ENCODE assay signal across 8 cellular contexts in genomic region chr10:77846718-77847311, GRCh38.
DNase-seq lines count a peak whose midpoint lies in the region; ATAC-seq and TF ChIP-seq lines count a peak whose summit lies in the region.

No MANE protein-coding gene starts in this region.

- no peak overlapping the region for H3K23ac ChIP-seq in trophoblast cell (ENCODE audit: low read length)

- H3K14ac ChIP-seq in trophoblast cell (ENCODE audit: low read length) = peak overlapping the region; percentile 79

- no CpG with 5 or more reads among the region's 21 CpGs for WGBS in trophoblast cell (ENCODE audit: extremely low coverage, insufficient coverage, insufficient read length)
- WGBS in upper lobe of left lung, 2 donors = 37 to 43% methylated on average over 20 to 21 of the region's 21 CpGs

- peak overlapping the region; percentile 73 for H2BK12ac ChIP-seq in trophoblast cell (ENCODE audit: low read length)

- H3K18ac ChIP-seq in trophoblast cell (ENCODE audit: low read length) = peak overlapping the region; percentile 67

- H3K9ac ChIP-seq in trophoblast cell (ENCODE audit: low read length) = no peak overlapping the region

- no peak overlapping the region for H3K4me2 ChIP-seq in trophoblast cell (ENCODE audit: low read length)

- peaks cover 12% of the 10 kb centered on the region for H3K79me1 ChIP-seq in trophoblast cell (ENCODE audit: low read length)

- no peaks in the 10 kb centered on the region for H3K27me3 Mint-ChIP-seq in activated naive CD8-positive, alpha-beta T cell treated with anti-CD3 and anti-CD28 coated beads for 36 hours

- no peak overlapping the region for H2AFZ ChIP-seq in trophoblast cell (ENCODE audit: insufficient read depth, low read length, poor library complexity)

- peak overlapping the region; percentile 59 for H4K12ac ChIP-seq in trophoblast cell (ENCODE audit: low read depth, low read length)

- no peaks in the 10 kb centered on the region for H3K9me3 ChIP-seq in BE2C
- no peaks in the 10 kb centered on the region for H3K9me3 ChIP-seq in trophoblast cell (ENCODE audit: insufficient read depth, low read depth, low read length)
- H3K9me3 ChIP-seq in upper lobe of left lung = no peaks in the 10 kb centered on the region

- no peak overlapping the region for H3K4me3 ChIP-seq in BE2C (ENCODE audit: low read depth, low read length)
- no peak overlapping the region; the same call in 1 of the 2 replicates for H3K4me3 ChIP-seq in Jurkat, Clone E6-1 (ENCODE audit: low read length)
- no peak overlapping the region for H3K4me3 ChIP-seq in trophoblast cell (ENCODE audit: low read depth, low read length)
- no peak overlapping the region for H3K4me3 ChIP-seq in upper lobe of left lung

- no peaks in the 10 kb centered on the region; the same call in 1 of the 2 replicates for H3K4me1 ChIP-seq in BE2C
- H3K4me1 ChIP-seq in trophoblast cell (ENCODE audit: control insufficient read depth in 1 of 2, insufficient read depth in 2 of 2, low read length in 2 of 2) = peaks cover 13 to 22% of the 10 kb centered on the region in 2 experiments
- H3K4me1 ChIP-seq in upper lobe of left lung = peaks cover 0 to 8% (median 5%) of the 10 kb centered on the region in 4 donors

- no peaks in the 10 kb centered on the region for H3K36me3 Mint-ChIP-seq in activated naive CD8-positive, alpha-beta T cell treated with anti-CD3 and anti-CD28 coated beads for 36 hours

- H2BK120ac ChIP-seq in trophoblast cell (ENCODE audit: insufficient read depth, low read length, poor library complexity) = peak overlapping the region; percentile 61

- no peak for TF ChIP-seq EP300 in upper lobe of left lung (IDR thresholded peaks at IDR 0.05)

- H3K36me3 ChIP-seq in BE2C (peaks cover 8% of the 10 kb centered on the region), trophoblast cell (ENCODE audit: control insufficient read depth in 1 of 2, insufficient read depth in 2 of 2, low read length in 2 of 2) (peaks cover 36 to 49% of the 10 kb centered on the region in 2 experiments), upper lobe of left lung (peaks cover 0 to 34% (median 17%) of the 10 kb centered on the region in 4 donors)

- peaks cover 4% of the 10 kb centered on the region for H3K4me1 Mint-ChIP-seq in activated naive CD8-positive, alpha-beta T cell treated with anti-CD3 and anti-CD28 coated beads for 36 hours

- H3K27me3 ChIP-seq in BE2C (no peaks in the 10 kb centered on the region), trophoblast cell (ENCODE audit: insufficient read depth, low read length) (no peaks in the 10 kb centered on the region), upper lobe of left lung (no peaks in the 10 kb centered on the region)

- TF ChIP-seq CTCF in BE2C (IDR thresholded peaks at IDR 0.05; ENCODE audit: low read depth, low read length) (peak; percentile 91), upper lobe of left lung (IDR thresholded peaks at IDR 0.05) (peak; percentile 87 to 98 (median 92))

- peak overlapping the region; percentile 80 for H2AK5ac ChIP-seq in trophoblast cell (ENCODE audit: low read length)

- peaks cover 5% of the 10 kb centered on the region for H3K79me2 ChIP-seq in trophoblast cell (ENCODE audit: control insufficient read depth, insufficient read depth, low read length, poor library complexity)

- no peak overlapping the region for H3K27ac Mint-ChIP-seq in activated naive CD8-positive, alpha-beta T cell treated with anti-CD3 and anti-CD28 coated beads for 36 hours

- H4K91ac ChIP-seq in trophoblast cell (ENCODE audit: low read depth, low read length) = peak overlapping the region; percentile 73

- H4K8ac ChIP-seq in trophoblast cell (ENCODE audit: low read depth, low read length) = peak overlapping the region; percentile 66

- no peak overlapping the region for H3K4ac ChIP-seq in trophoblast cell (ENCODE audit: low read depth, low read length)

- peak; percentile 76 for DNase-seq in BE2C
- DNase-seq in Jurkat, Clone E6-1 (ENCODE audit: low read depth, low spot score) = peak; percentile 44
- peak; percentile 71 for DNase-seq in SK-N-DZ (ENCODE audit: low spot score)
- DNase-seq in activated naive CD8-positive, alpha-beta T cell treated with anti-CD3 and anti-CD28 coated beads for 36 hours = peak; percentile 51
- DNase-seq in Right ventricle myocardium superior = peak; percentile 84
- DNase-seq in trophoblast cell = peak; percentile 62 to 85
- DNase-seq in upper lobe of left lung = peak in 1 of 2 donors; percentile 73

- no peak for TF ChIP-seq POLR2A in upper lobe of left lung (IDR thresholded peaks at IDR 0.05)

- intact Hi-C loops in Right ventricle myocardium superior (cut with DNase I) = loop anchor here (5.0 kb wide), 2 partner anchors 140 to 155 kb away; no protein-coding TSS in a partner anchor

- no peak overlapping the region for H3K4me3 Mint-ChIP-seq in activated naive CD8-positive, alpha-beta T cell treated with anti-CD3 and anti-CD28 coated beads for 36 hours

- H3K27ac ChIP-seq in trophoblast cell (ENCODE audit: low read depth, low read length) = peak overlapping the region; percentile 9
- peak overlapping the region in 3 of 4 donors; percentile 19 to 53 (median 26) for H3K27ac ChIP-seq in upper lobe of left lung

- peak overlapping the region; percentile 16 for H2BK5ac ChIP-seq in trophoblast cell (ENCODE audit: low read depth, low read length, poor library complexity)

- H3K9me3 Mint-ChIP-seq in activated naive CD8-positive, alpha-beta T cell treated with anti-CD3 and anti-CD28 coated beads for 36 hours = no peaks in the 10 kb centered on the region

- ATAC-seq in GM19351 (IDR thresholded peaks at IDR 0.05; ENCODE audit: unreplicated experiment) (peak; percentile 82), Right ventricle myocardium superior (ENCODE audit: poor library complexity) (peak; percentile 89), upper lobe of left lung (ENCODE audit: low FRiP score in 2 of 2) (peak; percentile 70 to 89)
